In genomic region chr4:99644453-99644852, GRCh38 we compare ENCODE assay signal across 24 cellular contexts. TPM values are rescaled to one million over a fixed set of nuclear protein-coding genes. Genes with fewer than 3 reads are reported as not detected.
"Had no signal": no experiment of that assay in that cellular context is flagged by ENCODE, and none has a peak within 500 bp of the region (broad histone marks: within the 10 kb centered on the region; RNA-seq: fewer than 3 reads in every experiment).

No MANE protein-coding gene starts in this region.

- ATAC-seq: activated CD8-positive, alpha-beta memory T cell treated with anti-CD3 and anti-CD28 coated beads, Interleukin-2, amount 10 ng/mL, durations not matched to agents 7 days and 5 days; activated CD8-positive, alpha-beta T cell treated with anti-CD3 and anti-CD28 coated beads for 36 hours; activated naive CD8-positive, alpha-beta T cell treated with anti-CD3 and anti-CD28 coated beads, Interleukin-2, amount 50 U/mL, for 24 hours; esophagus mucosa; left cardiac atrium; mucosa of descending colon; stimulated activated naive CD8-positive, alpha-beta T cell treated with anti-CD3 and anti-CD28 coated beads, Interleukin-15, Interleukin-2, amounts not matched to agents 100 U/mL and 50 U/mL, for 24 hours; T-cell had no signal

- H3K27ac ChIP-seq: upper lobe of left lung, VCaP had no signal

- H3K9me3 ChIP-seq: mucosa of descending colon, right atrium auricular region, upper lobe of left lung had no signal

- H3K4me3 ChIP-seq: mucosa of descending colon, right atrium auricular region, upper lobe of left lung had no signal

- H3K27ac Mint-ChIP-seq: activated CD8-positive, alpha-beta memory T cell treated with anti-CD3 and anti-CD28 coated beads, Interleukin-2, amount 10 ng/mL, durations not matched to agents 7 days and 5 days; activated CD8-positive, alpha-beta T cell treated with anti-CD3 and anti-CD28 coated beads for 36 hours; activated naive CD8-positive, alpha-beta T cell treated with anti-CD3 and anti-CD28 coated beads, Interleukin-2, amount 50 U/mL, for 24 hours; activated T-helper 1 cell treated with anti-CD3 and anti-CD28 coated beads, Interleukin-12 subunit alpha, Interleukin-12 subunit beta, Interleukin-2, Interleukin-4 antibody, amounts not matched to agents 30 ng/mL and 10 ng/mL and 1 ng/mL, durations not matched to agents 14 hours and 24 hours and 36 hours; T-cell; T-helper 2 cell treated with Interferon-gamma antibody and Interleukin-4, amounts not matched to agents 5 μg/mL and 100 μg/mL, for 36 hours had no signal

- H3K4me1 ChIP-seq: upper lobe of left lung had no signal

- H3K36me3 ChIP-seq: upper lobe of left lung had no signal

- H3K36me3 Mint-ChIP-seq: activated CD8-positive, alpha-beta memory T cell treated with anti-CD3 and anti-CD28 coated beads, Interleukin-2, amount 10 ng/mL, durations not matched to agents 7 days and 5 days; T-cell had no signal

- DNase-seq: activated CD4-positive, alpha-beta T cell treated with anti-CD3 and anti-CD28 coated beads, Interleukin-2, amount 10 ng/mL, durations not matched to agents 7 days and 5 days; activated CD4-positive, CD25-positive, alpha-beta regulatory T cell treated with anti-CD3 and anti-CD28 coated beads, Interleukin-2, amount 50 U/mL, for 72 hours; activated CD8-positive, alpha-beta memory T cell treated with anti-CD3 and anti-CD28 coated beads, Interleukin-2, amount 10 ng/mL, durations not matched to agents 7 days and 5 days; activated CD8-positive, alpha-beta T cell treated with anti-CD3 and anti-CD28 coated beads for 36 hours; activated gamma-delta T cell; activated naive CD4-positive, alpha-beta T cell treated with anti-CD3 and anti-CD28 coated beads, Interleukin-2, amount 50 U/mL, for 16 hours; activated naive CD8-positive, alpha-beta T cell treated with anti-CD3 and anti-CD28 coated beads, Interleukin-2, amount 50 U/mL, for 24 hours; hypothalamus; islet precursor cell; left cardiac atrium; mesenchymal stem cell; mucosa of descending colon; stimulated activated CD4-positive, alpha-beta T cell treated with anti-CD3 and anti-CD28 coated beads, Interleukin-12 subunit alpha, Interleukin-12 subunit beta, amount 100 ng/mL, for 4 hours; stimulated activated CD4-positive, alpha-beta T cell treated with anti-CD3 and anti-CD28 coated beads, Interleukin-4, amount 100 ng/mL, for 4 hours; stimulated activated naive CD8-positive, alpha-beta T cell treated with anti-CD3 and anti-CD28 coated beads, Interleukin-15, Interleukin-2, amounts not matched to agents 100 U/mL and 50 U/mL, for 24 hours; T-cell; upper lobe of left lung had no signal

- H3K4me3 Mint-ChIP-seq: activated CD4-positive, alpha-beta T cell treated with anti-CD3 and anti-CD28 coated beads, Interleukin-2, amount 10 ng/mL, durations not matched to agents 7 days and 5 days; activated CD8-positive, alpha-beta memory T cell treated with anti-CD3 and anti-CD28 coated beads, Interleukin-2, amount 10 ng/mL, durations not matched to agents 7 days and 5 days; activated CD8-positive, alpha-beta T cell treated with anti-CD3 and anti-CD28 coated beads for 36 hours; activated naive CD8-positive, alpha-beta T cell treated with anti-CD3 and anti-CD28 coated beads, Interleukin-2, amount 50 U/mL, for 24 hours; activated T-helper 1 cell treated with anti-CD3 and anti-CD28 coated beads, Interleukin-12 subunit alpha, Interleukin-12 subunit beta, Interleukin-2, Interleukin-4 antibody, amounts not matched to agents 30 ng/mL and 10 ng/mL and 1 ng/mL, durations not matched to agents 14 hours and 24 hours and 36 hours; T-cell; T-helper 2 cell treated with Interferon-gamma antibody and Interleukin-4, amounts not matched to agents 5 μg/mL and 100 μg/mL, for 36 hours had no signal

- H3K27me3 ChIP-seq: right atrium auricular region, upper lobe of left lung had no signal

- H3K9me3 Mint-ChIP-seq: activated CD4-positive, alpha-beta T cell treated with anti-CD3 and anti-CD28 coated beads, Interleukin-2, amount 10 ng/mL, durations not matched to agents 7 days and 5 days; activated CD8-positive, alpha-beta T cell treated with anti-CD3 and anti-CD28 coated beads for 36 hours; activated naive CD8-positive, alpha-beta T cell treated with anti-CD3 and anti-CD28 coated beads, Interleukin-2, amount 50 U/mL, for 24 hours; activated T-helper 1 cell treated with anti-CD3 and anti-CD28 coated beads, Interleukin-12 subunit alpha, Interleukin-12 subunit beta, Interleukin-2, Interleukin-4 antibody, amounts not matched to agents 30 ng/mL and 10 ng/mL and 1 ng/mL, durations not matched to agents 14 hours and 24 hours and 36 hours; T-cell; T-helper 2 cell treated with Interferon-gamma antibody and Interleukin-4, amounts not matched to agents 5 μg/mL and 100 μg/mL, for 36 hours had no signal

- H3K4me1 Mint-ChIP-seq: activated CD4-positive, alpha-beta T cell treated with anti-CD3 and anti-CD28 coated beads, Interleukin-2, amount 10 ng/mL, durations not matched to agents 7 days and 5 days; activated CD8-positive, alpha-beta memory T cell treated with anti-CD3 and anti-CD28 coated beads, Interleukin-2, amount 10 ng/mL, durations not matched to agents 7 days and 5 days; activated naive CD8-positive, alpha-beta T cell treated with anti-CD3 and anti-CD28 coated beads, Interleukin-2, amount 50 U/mL, for 24 hours; T-cell had no signal

- H3K27me3 Mint-ChIP-seq: progenitor cell of endocrine pancreas had no signal

RNA-seq across cellular contexts. Expression of gene C4orf54, which starts 13.2 kb away (rescaled TPM):
- total RNA-seq: activated CD4-positive, alpha-beta T cell treated with anti-CD3 and anti-CD28 coated beads, Interleukin-2, amount 10 ng/mL, durations not matched to agents 7 days and 5 days; activated CD8-positive, alpha-beta memory T cell treated with anti-CD3 and anti-CD28 coated beads, Interleukin-2, amount 10 ng/mL, durations not matched to agents 7 days and 5 days; activated CD8-positive, alpha-beta T cell treated with anti-CD3 and anti-CD28 coated beads for 36 hours; activated T-helper 1 cell treated with anti-CD3 and anti-CD28 coated beads, Interleukin-12 subunit alpha, Interleukin-12 subunit beta, Interleukin-2, Interleukin-4 antibody, amounts not matched to agents 30 ng/mL and 10 ng/mL and 1 ng/mL, durations not matched to agents 14 hours and 24 hours and 36 hours; chondrocyte; esophagus mucosa; progenitor cell of endocrine pancreas; T-cell had no signal
